20 cellular contexts compared by ENCODE assay signal in genomic region chr7:116235380-116235779, GRCh38. TPM values are rescaled to one million over a fixed set of nuclear protein-coding genes. Genes with fewer than 3 reads are reported as not detected.
DNase-seq lines count a peak whose midpoint lies in the region; ATAC-seq and TF ChIP-seq lines count a peak whose summit lies in the region.
"Had no signal": no experiment of that assay in that cellular context is flagged by ENCODE, and none has a peak within 500 bp of the region (broad histone marks: within the 10 kb centered on the region; RNA-seq: fewer than 3 reads in every experiment).

No MANE protein-coding gene starts in this region.

- H3K4me1 Mint-ChIP-seq in activated T-cell treated with anti-CD3 and anti-CD28 coated beads, Interleukin-2, amount 50 U/mL, for 24 hours (ENCODE audit: low read depth), result peaks cover 85% of the 10 kb centered on the region
- H3K4me1 Mint-ChIP-seq in T-helper 17 cell, result peaks cover 37% of the 10 kb centered on the region
- peaks cover 42% of the 10 kb centered on the region for H3K4me1 Mint-ChIP-seq in stimulated activated naive CD8-positive, alpha-beta T cell treated with anti-CD3 and anti-CD28 coated beads, Interleukin-15, amount 100 ng/mL, for 72 hours

- H3K36me3 Mint-ChIP-seq in activated T-cell treated with anti-CD3 and anti-CD28 coated beads, Interleukin-2, amount 50 U/mL, for 24 hours (ENCODE audit: low read depth), result peaks cover 40% of the 10 kb centered on the region
- H3K36me3 Mint-ChIP-seq in T-helper 17 cell (ENCODE audit: low read depth), result peaks cover 2% of the 10 kb centered on the region

- H3K27me3 Mint-ChIP-seq in activated T-cell treated with anti-CD3 and anti-CD28 coated beads, Interleukin-2, amount 50 U/mL, for 24 hours, result no peaks in the 10 kb centered on the region
- no peaks in the 10 kb centered on the region for H3K27me3 Mint-ChIP-seq in T-helper 17 cell
- no peaks in the 10 kb centered on the region for H3K27me3 Mint-ChIP-seq in stimulated activated naive CD8-positive, alpha-beta T cell treated with anti-CD3 and anti-CD28 coated beads, Interleukin-15, amount 100 ng/mL, for 72 hours
- H3K27me3 Mint-ChIP-seq: activated naive CD4-positive, alpha-beta T cell treated with anti-CD3 and anti-CD28 coated beads, Interleukin-2, amount 10 ng/mL, durations not matched to agents 7 days and 5 days; dendritic cell treated with granulocyte-macrophage colony-stimulating factor and Interleukin-4, amounts not matched to agents 40 ng/mL and 50 ng/mL, for 4 days; progenitor cell of endocrine pancreas had no signal

- ATAC-seq in T-helper 17 cell, result peak; percentile 11
- no peak for ATAC-seq in stimulated activated naive CD8-positive, alpha-beta T cell treated with anti-CD3 and anti-CD28 coated beads, Interleukin-15, amount 100 ng/mL, for 72 hours
- ATAC-seq in HG03159 (IDR thresholded peaks at IDR 0.05; ENCODE audit: unreplicated experiment), result no peak
- ATAC-seq: GM23338 had no signal

- intact Hi-C loops in tibial artery (cut with DNase I; ENCODE audit: low total_unique reads), result no loop called here

- no peak overlapping the region for H3K9ac ChIP-seq in muscle layer of colon (ENCODE audit: low read length)
- H3K9ac ChIP-seq: BLaER1 had no signal

- H3K4me3 Mint-ChIP-seq in activated T-cell treated with anti-CD3 and anti-CD28 coated beads, Interleukin-2, amount 50 U/mL, for 24 hours, result no peak overlapping the region
- H3K4me3 Mint-ChIP-seq in T-helper 17 cell, result no peak overlapping the region
- H3K4me3 Mint-ChIP-seq in stimulated activated naive CD8-positive, alpha-beta T cell treated with anti-CD3 and anti-CD28 coated beads, Interleukin-15, amount 100 ng/mL, for 72 hours, result no peak overlapping the region
- H3K4me3 Mint-ChIP-seq: activated naive CD4-positive, alpha-beta T cell treated with anti-CD3 and anti-CD28 coated beads, Interleukin-2, amount 10 ng/mL, durations not matched to agents 7 days and 5 days; activated T-helper 1 cell treated with anti-CD3 and anti-CD28 coated beads, Interleukin-12 subunit alpha, Interleukin-12 subunit beta, Interleukin-2, Interleukin-4 antibody, amounts not matched to agents 30 ng/mL and 10 ng/mL and 1 ng/mL, durations not matched to agents 14 hours and 24 hours and 36 hours; dendritic cell treated with granulocyte-macrophage colony-stimulating factor and Interleukin-4, amounts not matched to agents 40 ng/mL and 50 ng/mL, for 4 days; GM23338; HFFc6 had no signal

- H3K9me3 Mint-ChIP-seq in activated T-cell treated with anti-CD3 and anti-CD28 coated beads, Interleukin-2, amount 50 U/mL, for 24 hours, result no peaks in the 10 kb centered on the region
- no peaks in the 10 kb centered on the region for H3K9me3 Mint-ChIP-seq in stimulated activated naive CD8-positive, alpha-beta T cell treated with anti-CD3 and anti-CD28 coated beads, Interleukin-15, amount 100 ng/mL, for 72 hours
- H3K9me3 Mint-ChIP-seq: activated naive CD4-positive, alpha-beta T cell treated with anti-CD3 and anti-CD28 coated beads, Interleukin-2, amount 10 ng/mL, durations not matched to agents 7 days and 5 days; activated T-helper 1 cell treated with anti-CD3 and anti-CD28 coated beads, Interleukin-12 subunit alpha, Interleukin-12 subunit beta, Interleukin-2, Interleukin-4 antibody, amounts not matched to agents 30 ng/mL and 10 ng/mL and 1 ng/mL, durations not matched to agents 14 hours and 24 hours and 36 hours; dendritic cell treated with granulocyte-macrophage colony-stimulating factor and Interleukin-4, amounts not matched to agents 40 ng/mL and 50 ng/mL, for 4 days; GM23338; HFFc6 had no signal

- peak overlapping the region; percentile 72 for H3K27ac ChIP-seq in muscle layer of colon (ENCODE audit: low read depth, low read length)
- peak overlapping the region; percentile 61 to 90 for H3K27ac ChIP-seq in tibial artery
- H3K27ac ChIP-seq: BLaER1, esophagus squamous epithelium, heart right ventricle, HL-60, SJSA1 had no signal

- H3K27ac Mint-ChIP-seq in activated T-cell treated with anti-CD3 and anti-CD28 coated beads, Interleukin-2, amount 50 U/mL, for 24 hours, result peak overlapping the region; percentile 33
- peak overlapping the region; percentile 67 for H3K27ac Mint-ChIP-seq in T-helper 17 cell
- peak overlapping the region in 1 of 2 donors; percentile 79 for H3K27ac Mint-ChIP-seq in stimulated activated naive CD8-positive, alpha-beta T cell treated with anti-CD3 and anti-CD28 coated beads, Interleukin-15, amount 100 ng/mL, for 72 hours
- H3K27ac Mint-ChIP-seq: activated T-helper 1 cell treated with anti-CD3 and anti-CD28 coated beads, Interleukin-12 subunit alpha, Interleukin-12 subunit beta, Interleukin-2, Interleukin-4 antibody, amounts not matched to agents 30 ng/mL and 10 ng/mL and 1 ng/mL, durations not matched to agents 14 hours and 24 hours and 36 hours; dendritic cell treated with granulocyte-macrophage colony-stimulating factor and Interleukin-4, amounts not matched to agents 40 ng/mL and 50 ng/mL, for 4 days; GM23338; HFFc6; progenitor cell of endocrine pancreas had no signal

- H3K9me3 ChIP-seq in T-helper 17 cell (ENCODE audit: control insufficient read depth, low read length, poor library complexity, severe bottlenecking) (no peaks in the 10 kb centered on the region), muscle layer of colon (ENCODE audit: low read length) (no peaks in the 10 kb centered on the region), tibial artery (no peaks in the 10 kb centered on the region)
- H3K9me3 ChIP-seq: BLaER1, esophagus squamous epithelium, heart right ventricle, SJSA1 had no signal

- H3K36me3 ChIP-seq in muscle layer of colon (ENCODE audit: insufficient read depth, low read length) (peaks cover 3% of the 10 kb centered on the region), tibial artery (no peaks in the 10 kb centered on the region)
- H3K36me3 ChIP-seq: BLaER1 had no signal

- H3K4me1 ChIP-seq in muscle layer of colon (ENCODE audit: insufficient read depth, low read length) (peaks cover 49% of the 10 kb centered on the region), tibial artery (peaks cover 0 to 97% (median 63%) of the 10 kb centered on the region in 4 donors)
- H3K4me1 ChIP-seq: BLaER1 had no signal

- H3K4me3 ChIP-seq in muscle layer of colon (ENCODE audit: low read depth in 1 of 2, low read length in 2 of 2) (no peak overlapping the region), tibial artery (no peak overlapping the region)
- H3K4me3 ChIP-seq: BLaER1, esophagus squamous epithelium, GM23338, heart right ventricle, SJSA1 had no signal

- no peak for DNase-seq in activated T-cell treated with anti-CD3 and anti-CD28 coated beads, Interleukin-2, amount 50 U/mL, for 24 hours
- DNase-seq in activated T-cell treated with anti-CD3 and anti-CD28 coated beads, Interleukin-2, amount 50 U/mL, for 1 hour, result no peak
- DNase-seq in T-helper 17 cell, result no peak
- no peak for DNase-seq in tibial artery
- DNase-seq in stimulated activated naive CD8-positive, alpha-beta T cell treated with anti-CD3 and anti-CD28 coated beads, Interleukin-15, amount 100 ng/mL, for 72 hours, result no peak
- no peak for DNase-seq in A172 (ENCODE audit: low spot score)
- DNase-seq: activated CD4-positive, CD25-positive, alpha-beta regulatory T cell treated with anti-CD3 and anti-CD28 coated beads, Interleukin-2, amount 50 U/mL, for 72 hours; esophagus squamous epithelium had no signal

- H3K27me3 ChIP-seq in muscle layer of colon (ENCODE audit: control insufficient read depth in 1 of 2, insufficient read depth in 2 of 2, low read length in 2 of 2) (no peaks in the 10 kb centered on the region), tibial artery (no peaks in the 10 kb centered on the region)
- H3K27me3 ChIP-seq: BLaER1, esophagus squamous epithelium, heart right ventricle, SJSA1 had no signal

- TF ChIP-seq CTCF in tibial artery (IDR thresholded peaks at IDR 0.05), result no peak

RNA-seq across cellular contexts. Expression of gene TES, which starts 25.0 kb away (rescaled TPM):
- total RNA-seq in T-helper 17 cell, result 100 to 1,000 TPM; 107 to 108 TPM
- 0.96 and 1.8 TPM in 2 replicates for total RNA-seq in A172 (2014; rRNA removed; shearing (Covaris generic))

Comparison
In these comparisons a context has a peak if more than half of its experiments do, and no peak if none do; other contexts are left out.
1. RNA of gene TES, which starts 25.0 kb away (total RNA-seq): 107 to 108 TPM in T-helper 17 cell; 0.96 to 1.8 TPM in A172; every median in the first group is over 10 times any median in the second.